In the genomic region with DNA sequence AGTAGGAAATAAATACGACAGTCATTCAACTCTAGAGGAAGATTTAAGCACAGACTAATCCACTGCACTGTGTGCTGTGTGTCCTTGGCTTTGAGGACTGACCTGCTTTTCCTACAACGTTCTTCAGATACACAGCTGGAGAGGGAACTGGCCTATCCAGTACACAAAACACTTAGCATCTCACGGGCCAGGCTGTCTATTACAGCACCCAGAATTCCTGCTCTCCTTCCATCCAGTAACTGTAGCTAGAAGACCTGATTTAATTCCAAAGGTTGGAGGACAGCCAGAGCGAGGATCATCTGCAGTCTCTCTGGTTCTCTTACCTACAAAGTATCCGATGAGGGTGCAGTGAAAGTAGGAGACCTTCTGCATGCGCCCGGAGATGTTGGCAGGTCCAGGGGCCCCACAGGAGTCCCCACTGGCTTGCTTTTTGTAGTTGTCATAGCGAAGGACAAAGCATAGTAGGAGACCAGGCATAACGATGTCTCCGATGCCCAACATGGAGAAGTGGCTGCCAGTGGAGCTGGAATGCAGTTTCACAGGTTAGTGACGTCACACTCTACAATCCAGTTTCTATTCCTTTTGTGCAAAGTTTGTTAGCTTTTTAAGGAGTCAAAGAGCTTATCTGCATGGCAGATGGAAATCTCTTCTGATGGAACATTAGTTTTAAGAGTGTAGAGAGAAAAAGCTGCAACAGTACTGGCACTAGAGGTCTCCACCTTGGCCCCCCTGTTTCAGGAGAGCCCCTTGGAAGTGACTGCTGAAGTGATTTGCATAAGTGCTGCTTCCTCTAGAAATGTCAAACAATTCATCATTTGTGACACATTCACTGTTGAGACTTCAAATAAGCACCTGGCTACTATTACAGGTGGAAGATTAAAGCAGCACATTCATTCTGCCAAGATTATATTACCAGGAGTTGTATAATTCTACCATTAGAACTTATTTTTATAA, we compare ENCODE assay signal across 19 cellular contexts. TPM values are rescaled to one million over a fixed set of nuclear protein-coding genes. Genes with fewer than 3 reads are reported as not detected.
DNase-seq lines count a peak whose midpoint lies in the region; ATAC-seq and TF ChIP-seq lines count a peak whose summit lies in the region.
"Had no signal": no experiment of that assay in that cellular context is flagged by ENCODE, and none has a peak within 500 bp of the region (broad histone marks: within the 10 kb centered on the region; RNA-seq: fewer than 3 reads in every experiment).

No MANE protein-coding gene starts in this region.

- H3F3A ChIP-seq in GM23248 (ENCODE audit: insufficient read depth): no peaks in the 10 kb centered on the region

- H3K9me2 ChIP-seq in GM23248 (ENCODE audit: insufficient read depth): no peaks in the 10 kb centered on the region

- H3K4me1 Mint-ChIP-seq in activated B cell treated with CpG ODN at 0.5 μM for 24 hours (peaks cover 15% of the 10 kb centered on the region), memory B cell (peaks cover 17% of the 10 kb centered on the region)

- TF ChIP-seq CTCF in right atrium auricular region (IDR thresholded peaks at IDR 0.05) (no peak), activated B cell treated with CpG ODN at 0.5 μM for 24 hours (IDR thresholded peaks at IDR 0.05) (no peak), upper lobe of right lung (IDR thresholded peaks at IDR 0.05) (no peak)

- peaks cover 0 to 2% of the 10 kb centered on the region in 2 donors for H3K4me1 ChIP-seq in right atrium auricular region
- H3K4me1 ChIP-seq in upper lobe of right lung: no peaks in the 10 kb centered on the region
- no peaks in the 10 kb centered on the region for H3K4me1 ChIP-seq in GM23248 (ENCODE audit: insufficient read depth)

- peak; percentile 19 for DNase-seq in cardiac septum (ENCODE audit: low spot score)
- no peak for DNase-seq in right atrium auricular region (ENCODE audit: low spot score)
- no peak for DNase-seq in activated B cell treated with CpG ODN at 0.5 μM for 24 hours
- DNase-seq in memory B cell (ENCODE audit: low spot score in 2 of 2): no peak
- no peak for DNase-seq in upper lobe of right lung
- no peak for DNase-seq in NCI-H2171 (lab: John Stamatoyannopoulos, UW)
- DNase-seq in GM23248: no peak
- DNase-seq: activated CD4-positive, alpha-beta T cell treated with anti-CD3 and anti-CD28 coated beads, Interleukin-2, amount 50 U/mL, for 4 hours; anterior cingulate cortex; CD4-positive, alpha-beta T cell; DMS153; GOT3; hippocampal formation; KBM-7; NCI-H1930; NCI-H446 treated with DMSO at 0.1 percent for 48 hours; nephron progenitor cell; Right ventricle myocardium superior had no signal

- WGBS in GM23248 (ENCODE audit: low coverage in 1 of 2, low lambda C conversion rate in 2 of 2, missing lambda C conversion rate in 2 of 2), 2 experiments: 97% methylated on average over 11 of the region's 11 CpGs

- H3K36me3 ChIP-seq in right atrium auricular region: peaks cover 48% of the 10 kb centered on the region
- peaks cover 66% of the 10 kb centered on the region for H3K36me3 ChIP-seq in upper lobe of right lung
- peaks cover 13% of the 10 kb centered on the region; the same call in 1 of the 2 replicates for H3K36me3 ChIP-seq in GM23248 (ENCODE audit: low read depth)

- peaks cover 90% of the 10 kb centered on the region for H3K36me3 Mint-ChIP-seq in activated B cell treated with CpG ODN at 0.5 μM for 24 hours (ENCODE audit: low read depth)
- peaks cover 31% of the 10 kb centered on the region for H3K36me3 Mint-ChIP-seq in memory B cell

- no peak overlapping the region for H3K9ac ChIP-seq in GM23248

- intact Hi-C loops in cardiac septum (cut with DNase I): no loop called here
- intact Hi-C loops in activated B cell treated with CpG ODN at 0.5 μM for 24 hours (cut with micrococcal nuclease): no loop called here
- intact Hi-C loops in upper lobe of right lung (cut with DNase I): no loop called here

- H3K4me2 ChIP-seq in GM23248 (ENCODE audit: unreplicated experiment): no peak overlapping the region

- POLR2A ChIA-PET in activated B cell treated with CpG ODN at 0.5 μM for 24 hours (lab: Charles Lee): no interaction called here

- H3K9me3 ChIP-seq in right atrium auricular region: no peaks in the 10 kb centered on the region
- H3K9me3 ChIP-seq in upper lobe of right lung: no peaks in the 10 kb centered on the region
- no peaks in the 10 kb centered on the region for H3K9me3 ChIP-seq in GM23248 (ENCODE audit: low read depth)

- no peak overlapping the region for H3K4me3 ChIP-seq in right atrium auricular region
- H3K4me3 ChIP-seq in upper lobe of right lung: no peak overlapping the region
- no peak overlapping the region for H3K4me3 ChIP-seq in GM23248

- no peaks in the 10 kb centered on the region for H3K79me2 ChIP-seq in GM23248 (ENCODE audit: insufficient read depth)

- H3K9me3 Mint-ChIP-seq in activated B cell treated with CpG ODN at 0.5 μM for 24 hours: no peaks in the 10 kb centered on the region
- H3K9me3 Mint-ChIP-seq in memory B cell: no peaks in the 10 kb centered on the region
- H3K9me3 Mint-ChIP-seq: CD4-positive, alpha-beta T cell; nephron progenitor cell had no signal

- H3K27ac Mint-ChIP-seq in activated B cell treated with CpG ODN at 0.5 μM for 24 hours: no peak overlapping the region
- peak overlapping the region; percentile 76 for H3K27ac Mint-ChIP-seq in memory B cell
- H3K27ac Mint-ChIP-seq: CD4-positive, alpha-beta T cell had no signal

- H2AFZ ChIP-seq in GM23248: no peak overlapping the region

- ATAC-seq in activated B cell treated with CpG ODN at 0.5 μM for 24 hours (ENCODE audit: low read depth) (peak; percentile 37), memory B cell (ENCODE audit: low read depth) (peak; percentile 71), upper lobe of right lung (peak; percentile 45), GM18868 (IDR thresholded peaks at IDR 0.05; ENCODE audit: unreplicated experiment) (no peak)

- H3K27me3 ChIP-seq in right atrium auricular region: no peaks in the 10 kb centered on the region
- H3K27me3 ChIP-seq in upper lobe of right lung: no peaks in the 10 kb centered on the region
- no peaks in the 10 kb centered on the region for H3K27me3 ChIP-seq in GM23248 (replicated peaks; ENCODE audit: insufficient read depth)

- no peak overlapping the region for H3K27ac ChIP-seq in right atrium auricular region
- H3K27ac ChIP-seq in upper lobe of right lung: peak overlapping the region; percentile 24
- H3K27ac ChIP-seq in GM23248: no peak overlapping the region

- no peaks in the 10 kb centered on the region for H4K20me1 ChIP-seq in GM23248 (ENCODE audit: insufficient read depth)

- CTCF ChIA-PET in activated B cell treated with CpG ODN at 0.5 μM for 24 hours (lab: Charles Lee): interaction anchor here (2.6 kb wide), 1 partner anchor 205 kb away, joined by 10 read pairs; no protein-coding TSS in a partner anchor

- H3K27me3 Mint-ChIP-seq in activated B cell treated with CpG ODN at 0.5 μM for 24 hours (no peaks in the 10 kb centered on the region), memory B cell (no peaks in the 10 kb centered on the region)
- H3K27me3 Mint-ChIP-seq: CD4-positive, alpha-beta T cell had no signal

- no peak overlapping the region for H3K4me3 Mint-ChIP-seq in activated B cell treated with CpG ODN at 0.5 μM for 24 hours
- no peak overlapping the region for H3K4me3 Mint-ChIP-seq in memory B cell
- H3K4me3 Mint-ChIP-seq: CD4-positive, alpha-beta T cell; nephron progenitor cell had no signal

- in situ Hi-C loops in GM23248 (cut with MboI): no loop called here

RNA-seq across cellular contexts. Expression of a gene that starts 41.7 kb away (rescaled TPM):
- 58.4 TPM for total RNA-seq in cardiac septum
- total RNA-seq in right atrium auricular region: 10 to 100 TPM; 58.6 to 92.6 TPM
- total RNA-seq in activated B cell treated with CpG ODN at 0.5 μM for 24 hours: 9.4 and 11.1 TPM in 2 replicates
- total RNA-seq in upper lobe of right lung: 20.9 TPM
- 14.5 and 20.6 TPM in 2 replicates for total RNA-seq in GM23248 (2014; rRNA removed; shearing (Covaris generic))
- polyA plus RNA-seq in GM23248 (2016; fragmentation: Nextera tagmentation; extraction: Ambion mirVana): 10.1 and 10.5 TPM in 2 replicates

RNA-seq across cellular contexts. Expression of a gene that starts 57.1 kb away (rescaled TPM):
- total RNA-seq in cardiac septum: 10.9 TPM
- 10 to 100 TPM in 1 of 2 donors, 1 to 10 TPM in 1; 8.9 to 13.1 TPM for total RNA-seq in right atrium auricular region
- 17.3 and 18.5 TPM in 2 replicates for total RNA-seq in activated B cell treated with CpG ODN at 0.5 μM for 24 hours
- total RNA-seq in upper lobe of right lung: 23.0 TPM
- total RNA-seq in GM23248 (2014; rRNA removed; shearing (Covaris generic)): 17.8 and 22.4 TPM in 2 replicates
- 7.6 TPM in 2 replicates for polyA plus RNA-seq in GM23248 (2016; fragmentation: Nextera tagmentation; extraction: Ambion mirVana)
